8 cellular contexts compared by ENCODE assay signal in the genomic region with DNA sequence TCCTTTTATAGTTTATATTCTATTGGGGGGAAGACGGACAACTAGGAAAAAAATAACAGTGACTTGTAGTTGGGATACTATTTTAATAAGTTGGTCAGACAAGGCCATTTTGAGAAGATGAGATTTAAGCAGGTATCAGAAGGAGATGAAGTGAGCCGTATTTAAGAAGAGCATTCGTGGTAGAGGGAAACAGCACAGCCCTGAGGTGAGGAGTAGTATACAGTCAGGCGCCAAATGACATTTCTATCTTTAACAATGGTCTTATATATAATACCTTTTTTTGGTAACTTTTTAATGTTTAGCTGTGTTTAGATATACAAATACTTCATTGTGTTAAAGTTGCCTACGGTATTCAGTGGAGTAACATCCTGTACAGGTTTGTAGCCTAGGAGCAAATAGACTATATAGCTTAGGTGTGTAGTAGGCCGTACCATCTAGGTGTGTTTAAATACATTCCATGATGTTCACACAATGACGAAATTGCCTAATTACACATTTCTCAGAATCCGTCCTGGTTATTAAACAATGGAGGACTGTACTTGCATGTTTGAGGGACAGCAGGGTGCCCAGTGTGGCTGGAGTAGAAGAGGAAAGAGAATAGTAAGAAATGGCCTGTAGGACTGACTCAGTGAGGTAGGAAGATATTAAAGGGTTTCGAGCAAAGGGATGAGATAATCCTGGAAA. TPM values are rescaled to one million over a fixed set of nuclear protein-coding genes. Genes with fewer than 3 reads are reported as not detected.
DNase-seq lines count a peak whose midpoint lies in the region; ATAC-seq, FAIRE-seq and TF ChIP-seq lines count a peak whose summit lies in the region.

No MANE protein-coding gene starts in this region.

- intact Hi-C loops in CD4-positive, alpha-beta memory T cell (cut with micrococcal nuclease), result loop anchor here (5.0 kb wide), 1 partner anchor 640 kb away; a partner anchor contains a TSS
- intact Hi-C loops in HepG2 (cut with micrococcal nuclease; ENCODE audit: unreplicated experiment) (loop anchor here (2.0 to 5.0 kb wide), 2 partner anchors 29 to 130 kb away; no protein-coding TSS in a partner anchor), sciatic nerve (cut with DNase I) (loop anchor here (10.0 kb wide), 1 partner anchor 143 kb away; no protein-coding TSS in a partner anchor)

- no peaks in the 10 kb centered on the region for H3K27me3 Mint-ChIP-seq in CD4-positive, alpha-beta memory T cell
- no peaks in the 10 kb centered on the region for H3K27me3 Mint-ChIP-seq in IgD-negative memory B cell
- H3K27me3 Mint-ChIP-seq in activated naive CD8-positive, alpha-beta T cell treated with anti-CD3 and anti-CD28 coated beads, Interleukin-2, amount 50 U/mL, for 24 hours, result peaks cover 2% of the 10 kb centered on the region

- H3K27ac Mint-ChIP-seq in CD4-positive, alpha-beta memory T cell, result peak overlapping the region; percentile 80 to 99 (median 93)
- peak overlapping the region in 2 of 3 donors; percentile 86 to 92 for H3K27ac Mint-ChIP-seq in IgD-negative memory B cell
- H3K27ac Mint-ChIP-seq in activated naive CD8-positive, alpha-beta T cell treated with anti-CD3 and anti-CD28 coated beads, Interleukin-2, amount 50 U/mL, for 24 hours, result peak overlapping the region; percentile 11

- peaks cover 36 to 62% (median 48%) of the 10 kb centered on the region in 4 donors for H3K4me1 Mint-ChIP-seq in CD4-positive, alpha-beta memory T cell
- H3K4me1 Mint-ChIP-seq in IgD-negative memory B cell, result peaks cover 31 to 38% (median 35%) of the 10 kb centered on the region in 3 donors
- H3K4me1 Mint-ChIP-seq in activated naive CD8-positive, alpha-beta T cell treated with anti-CD3 and anti-CD28 coated beads, Interleukin-2, amount 50 U/mL, for 24 hours, result peaks cover 50% of the 10 kb centered on the region

- TF ChIP-seq RAD21 in HepG2 (CRISPR knock-in tag; IDR thresholded peaks at IDR 0.05), result no peak

- DNase-seq in CD4-positive, alpha-beta memory T cell, result peak in 2 of 5 donors; percentile 22 to 25
- no peak for DNase-seq in activated naive CD8-positive, alpha-beta T cell treated with anti-CD3 and anti-CD28 coated beads, Interleukin-2, amount 50 U/mL, for 24 hours
- DNase-seq in HepG2 (ENCODE audit: low spot score) (peak; percentile 39), NK-92 (lab: John Stamatoyannopoulos, UW; ENCODE audit: unreplicated experiment) (no peak), sciatic nerve (ENCODE audit: low spot score) (no peak)

- in situ Hi-C loops in HepG2 (cut with HindIII; ENCODE audit: extremely low pct_ligation_motif_present, low pct_unique_long_range_greater_than_20kb), result no loop called here

- peak overlapping the region; percentile 92 for H3K9ac ChIP-seq in HepG2 (ENCODE audit: insufficient read depth, low read depth, low read length)

- no peak for FAIRE-seq in HepG2 (lab: Jason Lieb, UNC)

- TF ChIP-seq CTCF in HepG2 (CRISPR knock-in tag; IDR thresholded peaks at IDR 0.05), result 0 out of 2 replicates have a peak, but pooled peaks have one; percentile 21

- BruUV-seq in HepG2 (replicated peaks; lab: Mats Ljungman, UMichigan), result no TSS peak

- TF ChIP-seq POLR2A in HepG2 (IDR thresholded peaks at IDR 0.05; ENCODE audit: insufficient read depth in 1 of 2, low read depth in 2 of 2, low read length in 2 of 2), result no peak

- CTCF ChIA-PET in CD4-positive, alpha-beta memory T cell (lab: Charles Lee; ENCODE audit: partially characterized antibody), result interaction anchor here (1.0 to 3.9 kb wide), 9 partner anchors 11 to 101 kb away, joined by 3 to 21 read pairs (median 6); a partner anchor contains a TSS
- CTCF ChIA-PET in HepG2 (lab: Yijun Ruan, JAX; ENCODE audit: low intra/inter-chr PET ratio, low total read pairs), result no interaction called here

- H2AFZ ChIP-seq in HepG2 (ENCODE audit: low read length), result no peak overlapping the region

- WGBS in HepG2 (ENCODE audit: low lambda C conversion rate), result 28% methylated on average over 9 of the region's 9 CpGs

- peaks cover 40% of the 10 kb centered on the region for H4K20me1 ChIP-seq in HepG2 (ENCODE audit: insufficient read depth, low read length)

- H3K79me2 ChIP-seq in HepG2 (ENCODE audit: insufficient read depth, low read length), result peaks cover 61% of the 10 kb centered on the region

- H3K9me3 ChIP-seq in CD4-positive, alpha-beta memory T cell (ENCODE audit: control insufficient read depth in 1 of 2, low read length in 2 of 2), result no peaks in the 10 kb centered on the region
- H3K9me3 ChIP-seq in HepG2 (ENCODE audit: low read length), result no peaks in the 10 kb centered on the region

- ATAC-seq in activated naive CD8-positive, alpha-beta T cell treated with anti-CD3 and anti-CD28 coated beads, Interleukin-2, amount 50 U/mL, for 24 hours, result no peak
- ATAC-seq in HepG2 (no peak), HG03520 (IDR thresholded peaks at IDR 0.05; ENCODE audit: unreplicated experiment) (no peak), GM21786 (IDR thresholded peaks at IDR 0.05; ENCODE audit: unreplicated experiment) (no peak), sciatic nerve (no peak)

- peaks cover 4% of the 10 kb centered on the region for H3K36me3 ChIP-seq in CD4-positive, alpha-beta memory T cell (ENCODE audit: insufficient read depth, low read length)
- H3K36me3 ChIP-seq in HepG2 (replicated peaks in 1 of 2; ENCODE audit: control insufficient read depth in 1 of 2, insufficient read depth in 2 of 2, low read length in 2 of 2), result peaks cover 0 to 3% of the 10 kb centered on the region in 2 experiments; a peak in 2 of 5 replicates

- H3K4me3 ChIP-seq in CD4-positive, alpha-beta memory T cell (ENCODE audit: low read length in 2 of 2), result peak overlapping the region; percentile 76 to 88
- H3K4me3 ChIP-seq in HepG2 (replicated peaks in 1 of 3; ENCODE audit: insufficient read depth in 1 of 3, low read depth in 2 of 3, low read length in 3 of 3), result peak overlapping the region; percentile 74 to 85 (median 79)

- H3K4me1 ChIP-seq in CD4-positive, alpha-beta memory T cell (ENCODE audit: insufficient read depth, low read length), result peaks cover 54% of the 10 kb centered on the region
- H3K4me1 ChIP-seq in HepG2 (ENCODE audit: insufficient read depth, low read length), result peaks cover 43% of the 10 kb centered on the region

- TF ChIP-seq EP300 in HepG2 (IDR thresholded peaks at IDR 0.05; ENCODE audit: low read depth in 2 of 2, low read length in 2 of 2), result no peak
- TF ChIP-seq EP300 in HepG2 (CRISPR knock-in tag; IDR thresholded peaks at IDR 0.05; ENCODE audit: borderline replicate concordance), result no peak

- peak overlapping the region; percentile 81 for H3K4me2 ChIP-seq in HepG2 (ENCODE audit: low read depth, low read length)

- H3K27ac ChIP-seq in CD4-positive, alpha-beta memory T cell (ENCODE audit: low read depth, low read length), result peak overlapping the region; percentile 85
- peak overlapping the region; percentile 98 for H3K27ac ChIP-seq in HepG2 (ENCODE audit: extremely low read length, insufficient read depth, low read length)

- peaks cover 22 to 36% of the 10 kb centered on the region in 2 donors for H3K36me3 Mint-ChIP-seq in CD4-positive, alpha-beta memory T cell
- peaks cover 4% of the 10 kb centered on the region for H3K36me3 Mint-ChIP-seq in IgD-negative memory B cell
- peaks cover 32% of the 10 kb centered on the region for H3K36me3 Mint-ChIP-seq in activated naive CD8-positive, alpha-beta T cell treated with anti-CD3 and anti-CD28 coated beads, Interleukin-2, amount 50 U/mL, for 24 hours (ENCODE audit: low read depth)

- H3K4me3 Mint-ChIP-seq in CD4-positive, alpha-beta memory T cell, result peak overlapping the region; percentile 91 to 96 (median 94)
- peak overlapping the region; percentile 89 to 97 (median 96) for H3K4me3 Mint-ChIP-seq in IgD-negative memory B cell
- peak overlapping the region; percentile 88 for H3K4me3 Mint-ChIP-seq in activated naive CD8-positive, alpha-beta T cell treated with anti-CD3 and anti-CD28 coated beads, Interleukin-2, amount 50 U/mL, for 24 hours

- H3K9me3 Mint-ChIP-seq in CD4-positive, alpha-beta memory T cell, result peaks cover 0 to 9% (median 4%) of the 10 kb centered on the region in 8 donors
- peaks cover 2 to 4% (median 2%) of the 10 kb centered on the region in 3 donors for H3K9me3 Mint-ChIP-seq in IgD-negative memory B cell
- no peaks in the 10 kb centered on the region for H3K9me3 Mint-ChIP-seq in activated naive CD8-positive, alpha-beta T cell treated with anti-CD3 and anti-CD28 coated beads, Interleukin-2, amount 50 U/mL, for 24 hours

- no peaks in the 10 kb centered on the region for H3K27me3 ChIP-seq in CD4-positive, alpha-beta memory T cell (ENCODE audit: insufficient read depth, low read length)
- no peaks in the 10 kb centered on the region; a peak in 1 of 5 replicates for H3K27me3 ChIP-seq in HepG2 (ENCODE audit: control insufficient read depth in 1 of 2, insufficient read depth in 2 of 2, low read length in 2 of 2)

- POLR2A ChIA-PET in CD4-positive, alpha-beta memory T cell (lab: Charles Lee; ENCODE audit: partially characterized antibody), result interaction anchor here (0.9 to 3.6 kb wide), 10 partner anchors 8 to 155 kb away, joined by 3 to 93 read pairs (median 13); a partner anchor contains a TSS
- POLR2A ChIA-PET in HepG2 (lab: Yijun Ruan, JAX), result interaction anchor here (2.0 to 3.6 kb wide), 3 partner anchors 11 to 154 kb away, joined by 8 to 76 read pairs (median 24); a partner anchor contains a TSS

RNA-seq across cellular contexts. Expression of a gene that starts 1.6 kb away (rescaled TPM):
- total RNA-seq in CD4-positive, alpha-beta memory T cell, result 100 to 1,000 TPM; 256 to 269 TPM
- polyA plus RNA-seq in CD4-positive, alpha-beta memory T cell, result 10 to 100 TPM in 1 of 2 donors, 1 to 10 TPM in 1; 8.9 to 23.2 TPM
- 14.7 TPM for polyA plus RNA-seq in IgD-negative memory B cell
- total RNA-seq in HepG2 (2016; rRNA removed; fragmentation: Illumina TruSeq; extraction: Trizol), result 24.9 and 59.6 TPM in 2 replicates
- 14.8 and 15.5 TPM in 2 replicates for total RNA-seq in HepG2 (2016; cell fraction: cytosol; rRNA removed; fragmentation: Illumina TruSeq; extraction: Trizol; ENCODE audit: low read depth)
- 23.0 and 60.3 TPM in 2 replicates for total RNA-seq in HepG2 (2016; cell fraction: insoluble cytoplasmic fraction; rRNA removed; fragmentation: Illumina TruSeq; extraction: Trizol)
- 11.2 and 12.9 TPM in 2 replicates for total RNA-seq in HepG2 (2016; cell fraction: membrane; rRNA removed; fragmentation: Illumina TruSeq; extraction: Trizol)
- 180 and 195 TPM in 2 replicates for total RNA-seq in HepG2 (2016; cell fraction: nucleus; rRNA removed; fragmentation: Illumina TruSeq; extraction: Trizol)
- polyA plus RNA-seq in HepG2 (2011; rRNA removed), result 35.0 and 41.3 TPM in 2 replicates
- polyA plus RNA-seq in HepG2 (2011; cell fraction: cytosol; rRNA removed), result 3.9 and 5.3 TPM in 2 replicates
- polyA plus RNA-seq in HepG2 (2011; cell fraction: nucleus; rRNA removed), result 102 and 127 TPM in 2 replicates
- 39.9 and 52.7 TPM in 2 replicates for polyA plus RNA-seq in HepG2 (2012)
- 0.61 and 0.64 TPM in 2 replicates for polyA plus RNA-seq in HepG2 (2016; cell fraction: cytosol; fragmentation: Illumina TruSeq; extraction: Trizol; ENCODE audit: low read depth)
- polyA plus RNA-seq in HepG2 (2016; cell fraction: insoluble cytoplasmic fraction; fragmentation: Illumina TruSeq; extraction: Trizol; ENCODE audit: low read depth), result 14.4 and 15.0 TPM in 2 replicates
- 2.1 and 2.2 TPM in 2 replicates for polyA plus RNA-seq in HepG2 (2016; cell fraction: membrane; fragmentation: Illumina TruSeq; extraction: Trizol; ENCODE audit: low read depth)
- polyA plus RNA-seq in HepG2 (2016; cell fraction: nucleus; fragmentation: Illumina TruSeq; extraction: Trizol; ENCODE audit: insufficient read depth, low read depth), result 227 and 250 TPM in 2 replicates
- polyA minus RNA-seq in HepG2 (2011; rRNA and poly(A)+ RNA removed; ENCODE audit: low replicate concordance), result 26.3 and 26.4 TPM in 2 replicates
- 7.3 and 10.2 TPM in 2 replicates for polyA minus RNA-seq in HepG2 (2011; cell fraction: cytosol; rRNA and poly(A)+ RNA removed)
- polyA minus RNA-seq in HepG2 (2011; cell fraction: nucleus; rRNA and poly(A)+ RNA removed), result 385 and 392 TPM in 2 replicates
- 149 TPM for total RNA-seq in sciatic nerve

RNA-seq across cellular contexts. Expression of a gene that starts 11.4 kb away (rescaled TPM):
- total RNA-seq in CD4-positive, alpha-beta memory T cell, result 10 to 100 TPM; 51.0 to 61.9 TPM
- polyA plus RNA-seq in CD4-positive, alpha-beta memory T cell, result 100 to 1,000 TPM; 150 to 159 TPM
- polyA plus RNA-seq in IgD-negative memory B cell (145 TPM), HepG2 (2011; rRNA removed) (31.1 and 38.7 TPM in 2 replicates)
- total RNA-seq in HepG2 (2016; rRNA removed; fragmentation: Illumina TruSeq; extraction: Trizol) (53.1 and 79.3 TPM in 2 replicates), sciatic nerve (16.0 TPM)
- 44.6 and 50.1 TPM in 2 replicates for total RNA-seq in HepG2 (2016; cell fraction: cytosol; rRNA removed; fragmentation: Illumina TruSeq; extraction: Trizol; ENCODE audit: low read depth)
- 52.3 and 79.6 TPM in 2 replicates for total RNA-seq in HepG2 (2016; cell fraction: insoluble cytoplasmic fraction; rRNA removed; fragmentation: Illumina TruSeq; extraction: Trizol)
- 65.9 and 69.2 TPM in 2 replicates for total RNA-seq in HepG2 (2016; cell fraction: membrane; rRNA removed; fragmentation: Illumina TruSeq; extraction: Trizol)
- total RNA-seq in HepG2 (2016; cell fraction: nucleus; rRNA removed; fragmentation: Illumina TruSeq; extraction: Trizol), result 21.1 and 29.1 TPM in 2 replicates
- 18.7 and 22.0 TPM in 2 replicates for polyA plus RNA-seq in HepG2 (2011; cell fraction: cytosol; rRNA removed)
- 11.3 and 12.9 TPM in 2 replicates for polyA plus RNA-seq in HepG2 (2011; cell fraction: nucleus; rRNA removed)
- polyA plus RNA-seq in HepG2 (2012), result 30.5 and 34.5 TPM in 2 replicates
- polyA plus RNA-seq in HepG2 (2016; cell fraction: cytosol; fragmentation: Illumina TruSeq; extraction: Trizol; ENCODE audit: low read depth), result 35.0 and 43.2 TPM in 2 replicates
- polyA plus RNA-seq in HepG2 (2016; cell fraction: insoluble cytoplasmic fraction; fragmentation: Illumina TruSeq; extraction: Trizol; ENCODE audit: low read depth), result 67.4 and 70.9 TPM in 2 replicates
- polyA plus RNA-seq in HepG2 (2016; cell fraction: membrane; fragmentation: Illumina TruSeq; extraction: Trizol; ENCODE audit: low read depth), result 49.2 and 61.0 TPM in 2 replicates
- 41.0 and 51.9 TPM in 2 replicates for polyA plus RNA-seq in HepG2 (2016; cell fraction: nucleus; fragmentation: Illumina TruSeq; extraction: Trizol; ENCODE audit: insufficient read depth, low read depth)
- polyA minus RNA-seq in HepG2 (2011; rRNA and poly(A)+ RNA removed; ENCODE audit: low replicate concordance), result 5.5 and 11.1 TPM in 2 replicates
- polyA minus RNA-seq in HepG2 (2011; cell fraction: cytosol; rRNA and poly(A)+ RNA removed), result 6.3 and 6.8 TPM in 2 replicates
- 4.2 and 7.5 TPM in 2 replicates for polyA minus RNA-seq in HepG2 (2011; cell fraction: nucleus; rRNA and poly(A)+ RNA removed)

RNA-seq across cellular contexts. Expression of a gene that starts 20.3 kb away (rescaled TPM):
- total RNA-seq in CD4-positive, alpha-beta memory T cell, result 10 to 100 TPM; 55.8 to 56.6 TPM
- polyA plus RNA-seq in CD4-positive, alpha-beta memory T cell, result 10 to 100 TPM; 53.1 to 70.3 TPM
- polyA plus RNA-seq in IgD-negative memory B cell (30.1 TPM), HepG2 (2011; rRNA removed) (20.0 and 21.9 TPM in 2 replicates)
- total RNA-seq in HepG2 (2016; rRNA removed; fragmentation: Illumina TruSeq; extraction: Trizol) (38.4 and 40.0 TPM in 2 replicates), sciatic nerve (59.5 TPM)
- total RNA-seq in HepG2 (2016; cell fraction: cytosol; rRNA removed; fragmentation: Illumina TruSeq; extraction: Trizol; ENCODE audit: low read depth), result 25.9 and 36.4 TPM in 2 replicates
- 38.6 and 41.8 TPM in 2 replicates for total RNA-seq in HepG2 (2016; cell fraction: insoluble cytoplasmic fraction; rRNA removed; fragmentation: Illumina TruSeq; extraction: Trizol)
- 45.6 and 58.9 TPM in 2 replicates for total RNA-seq in HepG2 (2016; cell fraction: membrane; rRNA removed; fragmentation: Illumina TruSeq; extraction: Trizol)
- total RNA-seq in HepG2 (2016; cell fraction: nucleus; rRNA removed; fragmentation: Illumina TruSeq; extraction: Trizol), result 34.2 and 41.3 TPM in 2 replicates
- 12.9 and 17.6 TPM in 2 replicates for polyA plus RNA-seq in HepG2 (2011; cell fraction: cytosol; rRNA removed)
- 15.0 and 20.4 TPM in 2 replicates for polyA plus RNA-seq in HepG2 (2011; cell fraction: nucleus; rRNA removed)
- polyA plus RNA-seq in HepG2 (2012), result 17.6 and 18.1 TPM in 2 replicates
- polyA plus RNA-seq in HepG2 (2016; cell fraction: cytosol; fragmentation: Illumina TruSeq; extraction: Trizol; ENCODE audit: low read depth), result 24.2 and 41.5 TPM in 2 replicates
- 25.7 and 26.7 TPM in 2 replicates for polyA plus RNA-seq in HepG2 (2016; cell fraction: insoluble cytoplasmic fraction; fragmentation: Illumina TruSeq; extraction: Trizol; ENCODE audit: low read depth)
- 32.4 and 41.0 TPM in 2 replicates for polyA plus RNA-seq in HepG2 (2016; cell fraction: membrane; fragmentation: Illumina TruSeq; extraction: Trizol; ENCODE audit: low read depth)
- 43.5 and 53.7 TPM in 2 replicates for polyA plus RNA-seq in HepG2 (2016; cell fraction: nucleus; fragmentation: Illumina TruSeq; extraction: Trizol; ENCODE audit: insufficient read depth, low read depth)
- 19.9 and 35.0 TPM in 2 replicates for polyA minus RNA-seq in HepG2 (2011; rRNA and poly(A)+ RNA removed; ENCODE audit: low replicate concordance)
- polyA minus RNA-seq in HepG2 (2011; cell fraction: cytosol; rRNA and poly(A)+ RNA removed), result 9.6 and 11.0 TPM in 2 replicates
- 18.0 and 21.8 TPM in 2 replicates for polyA minus RNA-seq in HepG2 (2011; cell fraction: nucleus; rRNA and poly(A)+ RNA removed)

RNA-seq across cellular contexts. Expression of a gene that starts 51.5 kb away (rescaled TPM):
- total RNA-seq in CD4-positive, alpha-beta memory T cell, result 1 to 10 TPM; 1.4 to 1.8 TPM
- polyA plus RNA-seq in CD4-positive, alpha-beta memory T cell, result not detected
- 0.11 TPM for polyA plus RNA-seq in IgD-negative memory B cell
- total RNA-seq in HepG2 (2016; rRNA removed; fragmentation: Illumina TruSeq; extraction: Trizol), result 1.4 and 3.1 TPM in 2 replicates
- 0.20 and 0.44 TPM in 2 replicates for total RNA-seq in HepG2 (2016; cell fraction: cytosol; rRNA removed; fragmentation: Illumina TruSeq; extraction: Trizol; ENCODE audit: low read depth)
- total RNA-seq in HepG2 (2016; cell fraction: insoluble cytoplasmic fraction; rRNA removed; fragmentation: Illumina TruSeq; extraction: Trizol), result 1.4 and 3.1 TPM in 2 replicates
- total RNA-seq in HepG2 (2016; cell fraction: membrane; rRNA removed; fragmentation: Illumina TruSeq; extraction: Trizol), result 1.5 and 1.6 TPM in 2 replicates
- 2.9 and 3.4 TPM in 2 replicates for total RNA-seq in HepG2 (2016; cell fraction: nucleus; rRNA removed; fragmentation: Illumina TruSeq; extraction: Trizol)
- polyA plus RNA-seq in HepG2 (2011; rRNA removed), result 1.5 and 2.4 TPM in 2 replicates
- 1.3 and 1.5 TPM in 2 replicates for polyA plus RNA-seq in HepG2 (2011; cell fraction: cytosol; rRNA removed)
- polyA plus RNA-seq in HepG2 (2011; cell fraction: nucleus; rRNA removed), result 5.0 and 5.4 TPM in 2 replicates
- 1.1 and 1.5 TPM in 2 replicates for polyA plus RNA-seq in HepG2 (2012)
- polyA plus RNA-seq in HepG2 (2016; cell fraction: cytosol; fragmentation: Illumina TruSeq; extraction: Trizol; ENCODE audit: low read depth), result 0.19 and 0.20 TPM in 2 replicates
- 1.4 and 1.5 TPM in 2 replicates for polyA plus RNA-seq in HepG2 (2016; cell fraction: insoluble cytoplasmic fraction; fragmentation: Illumina TruSeq; extraction: Trizol; ENCODE audit: low read depth)
- polyA plus RNA-seq in HepG2 (2016; cell fraction: membrane; fragmentation: Illumina TruSeq; extraction: Trizol; ENCODE audit: low read depth), result 0.82 and 1.3 TPM in 2 replicates
- polyA plus RNA-seq in HepG2 (2016; cell fraction: nucleus; fragmentation: Illumina TruSeq; extraction: Trizol; ENCODE audit: insufficient read depth, low read depth), result 2.3 and 3.8 TPM in 2 replicates
- 7.3 and 12.7 TPM in 2 replicates for polyA minus RNA-seq in HepG2 (2011; rRNA and poly(A)+ RNA removed; ENCODE audit: low replicate concordance)
- polyA minus RNA-seq in HepG2 (2011; cell fraction: cytosol; rRNA and poly(A)+ RNA removed), result 1.7 and 1.8 TPM in 2 replicates
- polyA minus RNA-seq in HepG2 (2011; cell fraction: nucleus; rRNA and poly(A)+ RNA removed), result 4.7 and 5.2 TPM in 2 replicates
- total RNA-seq in sciatic nerve, result 48.9 TPM

Comparison
In these comparisons a context has a peak if more than half of its experiments do, and no peak if none do; other contexts are left out.
1. H3K27ac Mint-ChIP-seq: peak in every context shown above with its lines; median percentile 93 in CD4-positive, alpha-beta memory T cell; 89 in IgD-negative memory B cell; 11 in activated naive CD8-positive, alpha-beta T cell treated with anti-CD3 and anti-CD28 coated beads, Interleukin-2, amount 50 U/mL, for 24 hours.